In the genomic region with DNA sequence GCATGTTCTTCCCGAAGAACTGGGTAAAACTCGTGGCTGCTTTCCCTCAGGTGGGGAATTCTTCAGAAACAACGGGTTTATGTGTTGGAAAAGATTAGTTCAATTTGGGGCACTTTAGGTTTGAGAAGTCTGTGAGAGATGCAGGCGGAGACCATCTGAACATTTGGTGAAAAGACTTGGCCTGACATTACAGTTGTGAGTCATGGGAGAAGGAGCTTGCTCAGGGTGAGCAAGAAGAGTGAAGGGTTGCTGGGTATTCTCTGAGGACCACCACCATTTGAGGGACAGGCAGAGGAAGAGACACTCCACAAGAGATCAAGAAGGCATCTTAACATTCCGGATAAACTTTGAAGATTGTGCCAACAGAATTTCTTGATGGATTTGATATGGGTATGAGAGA, we compare ENCODE assay signal across 32 cellular contexts.
"Had no signal": no experiment of that assay in that cellular context is flagged by ENCODE, and none has a peak within 500 bp of the region (broad histone marks: within the 10 kb centered on the region; RNA-seq: fewer than 3 reads in every experiment).

No MANE protein-coding gene starts in this region.

- DNase-seq: activated CD4-positive, alpha-beta T cell treated with anti-CD3 and anti-CD28 coated beads, Interleukin-2, amount 10 ng/mL, durations not matched to agents 24 days and 14 days; activated CD4-positive, alpha-beta T cell treated with anti-CD3 and anti-CD28 coated beads, Interleukin-2, amount 50 U/mL, for 4 hours; activated CD4-positive, CD25-positive, alpha-beta regulatory T cell; activated CD8-positive, alpha-beta T cell treated with anti-CD3 and anti-CD28 coated beads for 36 hours; activated gamma-delta T cell treated with Interleukin-2 at 50 U/mL for 16 hours; activated naive CD4-positive, alpha-beta T cell treated with anti-CD3 and anti-CD28 coated beads for 36 hours; activated T-cell treated with anti-CD3 and anti-CD28 coated beads, Interleukin-2, amount 50 U/mL, for 1 hour; activated T-cell treated with anti-CD3 and anti-CD28 coated beads, Interleukin-2, amount 50 U/mL, for 72 hours; adrenal gland; body of pancreas; central memory CD4-positive, alpha-beta T cell; Karpas-422; KBM-7; MG63; NCI-H1048; NCI-H1105 treated with DMSO at 0.1 percent for 48 hours; NCI-H1436; NCI-H1694; NCI-H1930; NCI-H2081 treated with DMSO at 0.1 percent for 48 hours; NCI-H226; NCI-H446 treated with DMSO at 0.1 percent for 48 hours; NCI-H524 treated with DMSO at 0.1 percent for 48 hours; PC-3; Peyer's patch; RPMI8226; SW 1271; T-helper 1 cell; T-helper 2 cell; T-helper 9 cell had no signal

- H3K4me3 ChIP-seq: adrenal gland, body of pancreas, MG63, Peyer's patch had no signal

- H3K4me3 Mint-ChIP-seq: activated CD4-positive, alpha-beta T cell treated with anti-CD3 and anti-CD28 coated beads, Interleukin-2, amount 10 ng/mL, durations not matched to agents 24 days and 14 days; activated CD8-positive, alpha-beta T cell treated with anti-CD3 and anti-CD28 coated beads for 36 hours; activated naive CD4-positive, alpha-beta T cell treated with anti-CD3 and anti-CD28 coated beads for 36 hours; activated T-cell treated with anti-CD3 and anti-CD28 coated beads, Interleukin-2, amount 50 U/mL, for 72 hours had no signal

- H3K9me3 Mint-ChIP-seq: activated CD4-positive, alpha-beta T cell treated with anti-CD3 and anti-CD28 coated beads, Interleukin-2, amount 10 ng/mL, durations not matched to agents 24 days and 14 days; activated CD8-positive, alpha-beta T cell treated with anti-CD3 and anti-CD28 coated beads for 36 hours; activated naive CD4-positive, alpha-beta T cell treated with anti-CD3 and anti-CD28 coated beads for 36 hours; activated naive CD4-positive, alpha-beta T cell treated with anti-CD3 and anti-CD28 coated beads, Interleukin-2, amount 50 U/mL, for 72 hours; activated T-cell treated with anti-CD3 and anti-CD28 coated beads, Interleukin-2, amount 50 U/mL, for 72 hours had no signal

- H3K27me3 ChIP-seq: adrenal gland, body of pancreas, MG63, Peyer's patch had no signal

- H3K4me1 ChIP-seq: body of pancreas, Peyer's patch had no signal

- H3K9me3 ChIP-seq: adrenal gland, body of pancreas, MG63, Peyer's patch had no signal

- H3K27ac ChIP-seq: adrenal gland, body of pancreas, Peyer's patch, VCaP had no signal

- H3K27me3 Mint-ChIP-seq: activated CD4-positive, alpha-beta T cell treated with anti-CD3 and anti-CD28 coated beads, Interleukin-2, amount 10 ng/mL, durations not matched to agents 24 days and 14 days; activated CD8-positive, alpha-beta T cell treated with anti-CD3 and anti-CD28 coated beads for 36 hours had no signal

- H3K27ac Mint-ChIP-seq: activated CD4-positive, alpha-beta T cell treated with anti-CD3 and anti-CD28 coated beads, Interleukin-2, amount 10 ng/mL, durations not matched to agents 24 days and 14 days; activated CD8-positive, alpha-beta T cell treated with anti-CD3 and anti-CD28 coated beads for 36 hours; activated naive CD4-positive, alpha-beta T cell treated with anti-CD3 and anti-CD28 coated beads for 36 hours; activated T-cell treated with anti-CD3 and anti-CD28 coated beads, Interleukin-2, amount 50 U/mL, for 72 hours had no signal

- ATAC-seq: activated CD8-positive, alpha-beta T cell treated with anti-CD3 and anti-CD28 coated beads for 36 hours; activated naive CD4-positive, alpha-beta T cell treated with anti-CD3 and anti-CD28 coated beads, Interleukin-2, amount 50 U/mL, for 72 hours; activated T-cell treated with anti-CD3 and anti-CD28 coated beads, Interleukin-2, amount 50 U/mL, for 72 hours; body of pancreas; PC-3 had no signal
